Comparison of ENCODE assay signal across 13 cellular contexts in the genomic region with DNA sequence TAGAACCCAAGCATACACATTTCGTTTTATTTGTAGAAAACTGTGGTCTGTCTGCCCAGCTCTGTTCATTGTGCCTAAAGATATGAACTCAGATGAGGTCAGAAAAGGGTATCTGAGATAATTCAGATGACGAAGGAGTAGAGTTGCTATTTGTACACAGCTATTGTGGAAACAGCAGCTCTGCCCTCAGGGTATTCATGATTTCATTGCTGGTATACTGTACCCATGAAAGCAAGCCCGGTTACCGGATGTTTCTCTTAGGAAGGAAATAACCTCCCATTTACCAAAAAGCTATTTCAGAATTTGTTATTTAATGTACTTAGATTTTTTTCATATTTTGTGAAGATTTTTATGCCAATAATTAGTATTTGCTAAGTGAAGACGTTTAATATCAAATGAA.
"Had no signal": no experiment of that assay in that cellular context is flagged by ENCODE, and none has a peak within 500 bp of the region (broad histone marks: within the 10 kb centered on the region; RNA-seq: fewer than 3 reads in every experiment).

No MANE protein-coding gene starts in this region.

- H3K4me3 ChIP-seq: coronary artery, suprapubic skin, upper lobe of left lung had no signal

- ATAC-seq: left colon had no signal

- H3K27ac ChIP-seq: coronary artery, suprapubic skin, upper lobe of left lung had no signal

- DNase-seq: activated CD4-positive, alpha-beta T cell treated with anti-CD3 and anti-CD28 coated beads, Interleukin-2, amount 50 U/mL, for 48 hours; activated CD4-positive, CD25-positive, alpha-beta regulatory T cell treated with anti-CD3 and anti-CD28 coated beads, Interleukin-2, amount 50 U/mL, for 72 hours; activated T-cell treated with anti-CD3 and anti-CD28 coated beads, Interleukin-2, amount 50 U/mL, for 72 hours; central memory CD4-positive, alpha-beta T cell; effector memory CD4-positive, alpha-beta T cell; erythroblast; left colon; stimulated activated CD4-positive, alpha-beta T cell treated with anti-CD3 and anti-CD28 coated beads, Interleukin-2, amount 100 ng/mL, for 48 hours; stimulated activated naive CD4-positive, alpha-beta T cell treated with Interleukin-2 at 50 U/mL for 16 hours; SW 1271; upper lobe of left lung had no signal

- H3K4me1 ChIP-seq: suprapubic skin, upper lobe of left lung had no signal

- H3K27me3 ChIP-seq: suprapubic skin, upper lobe of left lung had no signal

- H3K9me3 ChIP-seq: suprapubic skin, upper lobe of left lung had no signal
